1 cellular context compared by ENCODE assay signal in the genomic region with DNA sequence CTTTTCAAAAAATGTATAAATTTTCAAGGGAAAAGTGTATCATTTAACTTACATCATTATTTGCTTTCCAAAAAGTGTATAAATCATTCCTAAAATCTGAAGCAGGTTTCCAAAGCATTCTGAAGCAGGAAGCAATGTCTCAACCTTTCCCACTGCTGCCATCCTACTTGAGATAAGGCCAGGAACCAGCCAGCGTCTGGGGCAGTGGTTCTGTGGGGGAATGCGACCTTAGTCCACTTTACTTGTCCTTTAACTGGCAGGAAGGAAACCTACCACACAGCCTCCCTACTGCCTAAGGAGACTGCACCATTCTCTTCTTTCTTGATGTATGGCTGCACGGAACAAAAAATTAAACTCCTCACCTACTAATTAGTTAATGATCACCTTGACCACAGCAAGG.
TF ChIP-seq lines count a peak whose summit lies in the region.

No MANE protein-coding gene starts in this region.

TF ChIP-seq in GM12878, 131 proteins besides CTCF, POLR2A, EP300 and RAD21 (continued from another document):
- TF ChIP-seq, protein P1, sequence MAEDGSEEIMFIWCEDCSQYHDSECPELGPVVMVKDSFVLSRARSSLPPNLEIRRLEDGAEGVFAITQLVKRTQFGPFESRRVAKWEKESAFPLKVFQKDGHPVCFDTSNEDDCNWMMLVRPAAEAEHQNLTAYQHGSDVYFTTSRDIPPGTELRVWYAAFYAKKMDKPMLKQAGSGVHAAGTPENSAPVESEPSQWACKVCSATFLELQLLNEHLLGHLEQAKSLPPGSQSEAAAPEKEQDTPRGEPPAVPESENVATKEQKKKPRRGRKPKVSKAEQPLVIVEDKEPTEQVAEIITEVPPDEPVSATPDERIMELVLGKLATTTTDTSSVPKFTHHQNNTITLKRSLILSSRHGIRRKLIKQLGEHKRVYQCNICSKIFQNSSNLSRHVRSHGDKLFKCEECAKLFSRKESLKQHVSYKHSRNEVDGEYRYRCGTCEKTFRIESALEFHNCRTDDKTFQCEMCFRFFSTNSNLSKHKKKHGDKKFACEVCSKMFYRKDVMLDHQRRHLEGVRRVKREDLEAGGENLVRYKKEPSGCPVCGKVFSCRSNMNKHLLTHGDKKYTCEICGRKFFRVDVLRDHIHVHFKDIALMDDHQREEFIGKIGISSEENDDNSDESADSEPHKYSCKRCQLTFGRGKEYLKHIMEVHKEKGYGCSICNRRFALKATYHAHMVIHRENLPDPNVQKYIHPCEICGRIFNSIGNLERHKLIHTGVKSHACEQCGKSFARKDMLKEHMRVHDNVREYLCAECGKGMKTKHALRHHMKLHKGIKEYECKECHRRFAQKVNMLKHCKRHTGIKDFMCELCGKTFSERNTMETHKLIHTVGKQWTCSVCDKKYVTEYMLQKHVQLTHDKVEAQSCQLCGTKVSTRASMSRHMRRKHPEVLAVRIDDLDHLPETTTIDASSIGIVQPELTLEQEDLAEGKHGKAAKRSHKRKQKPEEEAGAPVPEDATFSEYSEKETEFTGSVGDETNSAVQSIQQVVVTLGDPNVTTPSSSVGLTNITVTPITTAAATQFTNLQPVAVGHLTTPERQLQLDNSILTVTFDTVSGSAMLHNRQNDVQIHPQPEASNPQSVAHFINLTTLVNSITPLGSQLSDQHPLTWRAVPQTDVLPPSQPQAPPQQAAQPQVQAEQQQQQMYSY (CRISPR knock-in tag; IDR thresholded peaks at IDR 0.05), result no peak
- TF ChIP-seq HCFC1 (IDR thresholded peaks at IDR 0.05; ENCODE audit: low read length), result no peak
- no peak for TF ChIP-seq MEF2B (IDR thresholded peaks at IDR 0.05; ENCODE audit: partially characterized antibody, poor library complexity, severe bottlenecking)
- TF ChIP-seq SPI1 (IDR thresholded peaks at IDR 0.05; ENCODE audit: borderline replicate concordance, insufficient read depth, low read depth, low read length), result no peak
